ENCODE assay signal across 28 cellular contexts in the genomic region with DNA sequence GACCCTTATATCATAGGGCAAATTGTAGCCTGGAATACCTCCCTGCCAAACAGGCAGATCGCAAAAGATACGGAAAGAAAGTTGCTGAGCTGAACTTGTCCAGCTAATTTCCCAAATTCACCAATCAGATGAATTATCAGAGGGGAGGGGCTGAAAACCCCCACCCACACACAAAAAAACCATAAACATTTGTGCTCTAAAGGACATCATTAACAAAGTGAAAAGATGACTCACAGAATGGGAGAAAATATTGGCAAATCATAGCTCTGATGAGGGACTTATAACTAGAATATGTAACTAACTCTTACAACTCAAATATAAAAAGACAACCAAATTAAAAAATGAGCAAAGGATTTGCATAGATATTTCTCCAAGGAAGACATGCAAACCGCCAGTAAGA. TPM values are rescaled to one million over a fixed set of nuclear protein-coding genes. Genes with fewer than 3 reads are reported as not detected.
DNase-seq lines count a peak whose midpoint lies in the region; ATAC-seq, FAIRE-seq and TF ChIP-seq lines count a peak whose summit lies in the region.
"Had no signal": no experiment of that assay in that cellular context is flagged by ENCODE, and none has a peak within 500 bp of the region (broad histone marks: within the 10 kb centered on the region; RNA-seq: fewer than 3 reads in every experiment).

No MANE protein-coding gene starts in this region.

- intact Hi-C loops in K562 (cut with micrococcal nuclease): no loop called here

- no TSS peak for BruUV-seq in K562 (replicated peaks; lab: Mats Ljungman, UMichigan)

- peak; percentile 9; the same call in 1 of the 2 replicates for TF ChIP-seq CTCF in SK-N-SH (IDR thresholded peaks at IDR 0.05)
- no peak for TF ChIP-seq CTCF in K562 (IDR thresholded peaks at IDR 0.05 in 2 of 3, conservative IDR thresholded peaks at IDR 0.05 in 1 of 3; ENCODE audit: insufficient read depth in 2 of 3, low read depth in 1 of 3, low read length in 3 of 3)
- TF ChIP-seq CTCF in foreskin keratinocyte (conservative IDR thresholded peaks at IDR 0.05): peak; percentile 15
- TF ChIP-seq CTCF in smooth muscle cell (IDR thresholded peaks at IDR 0.05; ENCODE audit: borderline replicate concordance, insufficient read depth, poor library complexity, severe bottlenecking): no peak

- CTCF ChIA-PET in SK-N-SH (lab: Yijun Ruan, JAX) (interaction anchor here (1.4 to 2.7 kb wide), 2 partner anchors 203 kb away, joined by 3 to 12 read pairs; no protein-coding TSS in a partner anchor), K562 (lab: Yijun Ruan, JAX; ENCODE audit: low intra/inter-chr PET ratio) (no interaction called here)

- no peak overlapping the region for H2AFZ ChIP-seq in SK-N-SH (ENCODE audit: low read depth)
- H2AFZ ChIP-seq in K562 (ENCODE audit: low read depth, low read length): no peak overlapping the region
- no peak overlapping the region for H2AFZ ChIP-seq in smooth muscle cell (ENCODE audit: low read depth)

- no peaks in the 10 kb centered on the region for H3K9me1 ChIP-seq in K562 (ENCODE audit: control insufficient read depth, insufficient read depth, low read length)

- TF ChIP-seq POLR2A in K562 (conservative IDR thresholded peaks at IDR 0.05): no peak

- TF ChIP-seq EP300 in SK-N-SH (IDR thresholded peaks at IDR 0.05; ENCODE audit: borderline replicate concordance in 1 of 2, low read depth in 1 of 2, low read length in 1 of 2) (no peak), K562 (IDR thresholded peaks at IDR 0.05; ENCODE audit: low read length) (no peak)

- no peak for FAIRE-seq in K562 (lab: Jason Lieb, UNC)

- WGBS in SK-N-SH (ENCODE audit: low lambda C conversion rate): 85% methylated on average over 3 of the region's 3 CpGs
- 12% methylated on average over 3 of the region's 3 CpGs for WGBS in K562 (ENCODE audit: insufficient coverage, low coverage, missing lambda C conversion rate)
- 68% methylated on average over 3 of the region's 3 CpGs for WGBS in smooth muscle cell (ENCODE audit: low lambda C conversion rate)

- in situ Hi-C loops in K562 (cut with MboI): no loop called here

- H3K79me2 ChIP-seq in SK-N-SH (ENCODE audit: insufficient read depth) (no peaks in the 10 kb centered on the region), K562 (ENCODE audit: control insufficient read depth, insufficient read depth, low read length) (no peaks in the 10 kb centered on the region), smooth muscle cell (ENCODE audit: low read depth) (no peaks in the 10 kb centered on the region)

- H3K36me3 ChIP-seq in SK-N-SH (replicated peaks in 1 of 2; ENCODE audit: control insufficient read depth in 1 of 2, insufficient read depth in 2 of 2, low read length in 1 of 2) (no peaks in the 10 kb centered on the region), K562 (ENCODE audit: control insufficient read depth, insufficient read depth, low read length) (no peaks in the 10 kb centered on the region), smooth muscle cell (ENCODE audit: low read depth) (no peaks in the 10 kb centered on the region)
- H3K36me3 ChIP-seq: heart right ventricle, sigmoid colon, SJSA1 had no signal

- H3K4me3 ChIP-seq in SK-N-SH (ENCODE audit: low read depth in 2 of 2, low read length in 1 of 2) (no peak overlapping the region), K562 (no peak overlapping the region), smooth muscle cell (no peak overlapping the region)
- H3K4me3 ChIP-seq: heart right ventricle, sigmoid colon, SJSA1, testis had no signal

- no peaks in the 10 kb centered on the region for H3K27me3 ChIP-seq in SK-N-SH (ENCODE audit: insufficient read depth)
- H3K27me3 ChIP-seq in K562 (ENCODE audit: control insufficient read depth in 2 of 2, insufficient read depth in 2 of 2, low read length in 2 of 2): no peaks in the 10 kb centered on the region
- H3K27me3 ChIP-seq in foreskin keratinocyte: no peaks in the 10 kb centered on the region
- H3K27me3 ChIP-seq in smooth muscle cell (ENCODE audit: low read depth): no peaks in the 10 kb centered on the region
- H3K27me3 ChIP-seq: heart right ventricle, sigmoid colon, SJSA1, testis had no signal

- H4K20me1 ChIP-seq in SK-N-SH (ENCODE audit: insufficient read depth) (no peaks in the 10 kb centered on the region), K562 (replicated peaks; ENCODE audit: control insufficient read depth, insufficient read depth, low read length) (no peaks in the 10 kb centered on the region), smooth muscle cell (ENCODE audit: low read depth) (no peaks in the 10 kb centered on the region)

- ATAC-seq in SK-N-SH treated with all-trans-retinoic acid at 6 μM for 48 hours: no peak
- ATAC-seq in K562: no peak
- no peak for ATAC-seq in foreskin keratinocyte
- ATAC-seq in GM21360 (IDR thresholded peaks at IDR 0.05; ENCODE audit: unreplicated experiment): no peak
- ATAC-seq in GM19351 (IDR thresholded peaks at IDR 0.05; ENCODE audit: unreplicated experiment): no peak
- ATAC-seq: heart right ventricle; left colon; stimulated activated naive CD8-positive, alpha-beta T cell treated with anti-CD3 and anti-CD28 coated beads, Interleukin-15, Interleukin-2, amounts not matched to agents 100 U/mL and 50 U/mL, for 24 hours had no signal

- POLR2A ChIA-PET in SK-N-SH (lab: Yijun Ruan, JAX) (no interaction called here), K562 (lab: Yijun Ruan, JAX) (interaction anchor here (1.6 kb wide), 1 partner anchor 9 kb away, joined by 6 read pairs; no protein-coding TSS in a partner anchor)

- DNase-seq in SK-N-SH: no peak
- DNase-seq in K562 (ENCODE audit: extremely low read depth in 1 of 4, low spot score in 3 of 4): no peak
- DNase-seq in foreskin keratinocyte: no peak
- no peak for DNase-seq in smooth muscle cell (lab: John Stamatoyannopoulos, UW; ENCODE audit: unreplicated experiment)
- DNase-seq in stimulated activated CD4-positive, alpha-beta T cell treated with anti-CD3 and anti-CD28 coated beads, Interleukin-4, amount 100 ng/mL, for 4 hours: no peak
- DNase-seq: activated CD4-positive, alpha-beta T cell treated with anti-CD3 and anti-CD28 coated beads, Interleukin-2, amount 50 U/mL, for 48 hours; activated CD4-positive, CD25-positive, alpha-beta regulatory T cell; Calu3; DND-41; heart right ventricle; left colon; NCI-H1105; NCI-H1930; NCI-H2227 treated with DMSO at 0.1 percent for 48 hours; sigmoid colon; stimulated activated naive CD8-positive, alpha-beta T cell treated with anti-CD3 and anti-CD28 coated beads, Interleukin-15, Interleukin-2, amounts not matched to agents 100 U/mL and 50 U/mL, for 24 hours; T-helper 1 cell; testis had no signal

- TF ChIP-seq RAD21 in SK-N-SH (IDR thresholded peaks at IDR 0.05; ENCODE audit: low read length) (no peak), K562 (CRISPR knock-in tag; conservative IDR thresholded peaks at IDR 0.05 in 1 of 2, IDR thresholded peaks at IDR 0.05 in 1 of 2) (peak in 1 of 2 experiments; percentile 19; a peak in 1 of 4 replicates)

- H3K9me3 ChIP-seq in SK-N-SH (no peaks in the 10 kb centered on the region), K562 (replicated peaks; ENCODE audit: control insufficient read depth, insufficient read depth, low read depth, low read length) (no peaks in the 10 kb centered on the region), smooth muscle cell (replicated peaks; ENCODE audit: low read depth) (no peaks in the 10 kb centered on the region)
- H3K9me3 ChIP-seq: heart right ventricle, sigmoid colon, SJSA1, testis had no signal

- H3K9ac ChIP-seq in SK-N-SH: no peak overlapping the region
- H3K9ac ChIP-seq in K562 (ENCODE audit: insufficient read depth in 1 of 2, low read depth in 2 of 2, low read length in 2 of 2): no peak overlapping the region
- no peak overlapping the region for H3K9ac ChIP-seq in smooth muscle cell (ENCODE audit: low read depth)

- H3K27ac ChIP-seq in SK-N-SH (ENCODE audit: low read depth in 2 of 2, low read length in 1 of 2): no peak overlapping the region
- no peak overlapping the region for H3K27ac ChIP-seq in K562 (ENCODE audit: extremely low read depth, low read depth, low read length)
- no peak overlapping the region for H3K27ac ChIP-seq in foreskin keratinocyte
- H3K27ac ChIP-seq in smooth muscle cell (ENCODE audit: low read depth): no peak overlapping the region
- H3K27ac ChIP-seq: 22Rv1, heart right ventricle, HL-60, sigmoid colon, SJSA1, testis had no signal

- no peaks in the 10 kb centered on the region for H3F3A ChIP-seq in SK-N-SH (replicated peaks; ENCODE audit: insufficient read depth)
- H3F3A ChIP-seq in smooth muscle cell (ENCODE audit: low read depth): peaks cover 10% of the 10 kb centered on the region

- H3K4me2 ChIP-seq in SK-N-SH: no peak overlapping the region
- no peak overlapping the region for H3K4me2 ChIP-seq in K562 (ENCODE audit: insufficient read depth, low read length)
- peak overlapping the region; percentile 11 for H3K4me2 ChIP-seq in smooth muscle cell

- H3K9me2 ChIP-seq in SK-N-SH: no peaks in the 10 kb centered on the region

- H3K4me1 ChIP-seq in SK-N-SH (ENCODE audit: control insufficient read depth in 1 of 2, insufficient read depth in 2 of 2, low read depth in 1 of 2, low read length in 1 of 2) (no peaks in the 10 kb centered on the region), K562 (replicated peaks in 1 of 2; ENCODE audit: control insufficient read depth in 2 of 2, insufficient read depth in 2 of 2, low read length in 2 of 2) (no peaks in the 10 kb centered on the region), foreskin keratinocyte (no peaks in the 10 kb centered on the region), smooth muscle cell (ENCODE audit: low read depth) (no peaks in the 10 kb centered on the region)
- H3K4me1 ChIP-seq: heart right ventricle, SJSA1, testis had no signal

RNA-seq across cellular contexts. Expression of gene PTHLH, which starts 36.3 kb away (rescaled TPM):
- polyA plus RNA-seq in SK-N-SH (2012; rRNA removed): 29.0 and 29.1 TPM in 2 replicates
- 25.7 and 33.9 TPM in 2 replicates for polyA plus RNA-seq in SK-N-SH (2012; cell fraction: cytosol; rRNA removed)
- 34.9 and 36.4 TPM in 2 replicates for polyA plus RNA-seq in SK-N-SH (2012; cell fraction: nucleus; rRNA removed)
- 2.9 and 3.2 TPM in 2 replicates for total RNA-seq in K562 (2011; cell fraction: chromatin; rRNA removed; ENCODE audit: low replicate concordance)
- total RNA-seq in K562 (2011; cell fraction: nucleolus; rRNA removed): 1.6 and 4.0 TPM in 2 replicates
- total RNA-seq in K562 (2011; cell fraction: nucleoplasm; rRNA removed): 2.7 and 3.4 TPM in 2 replicates
- 0.91 and 1.2 TPM in 2 replicates for total RNA-seq in K562 (2014; rRNA removed)
- 0.40 and 0.54 TPM in 2 replicates for total RNA-seq in K562 (2014; rRNA removed; fragmentation: Illumina TruSeq; extraction: Trizol)
- total RNA-seq in K562 (2015; rRNA removed; fragmentation: Illumina TruSeq; extraction: Trizol): 0.23 and 0.51 TPM in 2 replicates
- total RNA-seq in K562 (2021): 0.78 and 0.98 TPM in 2 replicates
- polyA plus RNA-seq in K562 (2011; rRNA removed): 1.1 and 2.5 TPM in 2 replicates
- 1.7 and 5.0 TPM in 2 replicates for polyA plus RNA-seq in K562 (2011; cell fraction: cytosol; rRNA removed)
- 1.7 and 2.2 TPM in 2 replicates for polyA plus RNA-seq in K562 (2011; cell fraction: nucleus; rRNA removed)
- 1.2 and 1.4 TPM in 2 replicates for polyA plus RNA-seq in K562 (2012)
- 0.68 and 0.85 TPM in 2 replicates for polyA plus RNA-seq in K562 (2014; fragmentation: Illumina TruSeq; extraction: Trizol)
- polyA plus RNA-seq in K562 (2014; fragmentation: Nextera tagmentation; extraction: Ambion mirVana): under 1 TPM; 0.14 TPM
- polyA plus RNA-seq in K562 (2014; rRNA removed): 0.74 and 1.2 TPM in 2 replicates
- polyA minus RNA-seq in K562 (2011; rRNA and poly(A)+ RNA removed): 0.60 and 2.7 TPM in 2 replicates
- not detected in 2 replicates for polyA minus RNA-seq in K562 (2011; cell fraction: cytosol; rRNA and poly(A)+ RNA removed)
- 2.0 and 2.6 TPM in 2 replicates for polyA minus RNA-seq in K562 (2011; cell fraction: nucleus; rRNA and poly(A)+ RNA removed)
- total RNA-seq in foreskin keratinocyte: 301 and 338 TPM in 2 replicates
- polyA plus RNA-seq in foreskin keratinocyte: 215 and 270 TPM in 2 replicates
- total RNA-seq in smooth muscle cell: 155 and 181 TPM in 2 replicates
- polyA plus RNA-seq in smooth muscle cell: 58.0 and 177 TPM in 2 replicates
- total RNA-seq: activated T-helper 2 cell treated with anti-CD3 and anti-CD28 coated beads, Interferon-gamma antibody, Interleukin-2, Interleukin-4, amounts not matched to agents 10 μg/mL and 5 μg/mL and 100 μg/mL, durations not matched to agents 14 hours and 24 hours and 36 hours; cerebellum; left colon; mesenteric fat pad had no signal
- polyA plus RNA-seq: CD14-positive monocyte had no signal

Comparison
In these comparisons a context has a peak if more than half of its experiments do, and no peak if none do; other contexts are left out.
1. CTCF ChIP-seq: peak in SK-N-SH (single experiment) and foreskin keratinocyte (single experiment); none in K562 (0 of 3) and smooth muscle cell (single experiment).
2. Of the 27 proteins assayed by ChIP-seq in both K562 and SK-N-SH: peak only in K562: none; only in SK-N-SH: CTCF; in both: none; in neither: 25; mixed calls (peak in some experiments, not most) for 1.